In genomic region chr3:58068126-58068809, GRCh38 we compare ENCODE assay signal across 13 cellular contexts.
A peak's percentile ranks its signal among the peaks of the same experiment; 100 is the strongest.
DNase-seq lines count a peak whose midpoint lies in the region; ATAC-seq, FAIRE-seq and TF ChIP-seq lines count a peak whose summit lies in the region.
"Had no signal": no experiment of that assay in that cellular context is flagged by ENCODE, and none has a peak within 500 bp of the region (broad histone marks: within the 10 kb centered on the region; RNA-seq: fewer than 3 reads in every experiment).

No MANE protein-coding gene starts in this region.

- CTCF ChIA-PET in AG04450 (lab: Charles Lee), result no interaction called here
- CTCF ChIA-PET in Panc1 (lab: Charles Lee), result no interaction called here

- H3K79me2 ChIP-seq in osteoblast (ENCODE audit: insufficient read depth, low read length), result peaks cover 65% of the 10 kb centered on the region

- H3K4me1 ChIP-seq in Panc1 (ENCODE audit: control insufficient read depth, insufficient read depth, low read length) (peaks cover 70% of the 10 kb centered on the region), osteoblast (ENCODE audit: insufficient read depth, low read length) (peaks cover 56% of the 10 kb centered on the region), gastrocnemius medialis (no peaks in the 10 kb centered on the region)

- DNase-seq in AG04450 (ENCODE audit: low read depth, low spot score) (no peak), Panc1 (ENCODE audit: low read depth, low spot score) (no peak), erythroblast (lab: John Stamatoyannopoulos, UW) (peak; percentile 66 to 89), osteoblast (ENCODE audit: insufficient read length, low spot score, missing footprints) (peak; percentile 37), gastrocnemius medialis (no peak), frontal cortex (ENCODE audit: low spot score in 2 of 2) (no peak), T-helper 1 cell (no peak), iPS-NIHi7 (ENCODE audit: extremely low spot score) (no peak)
- DNase-seq: activated CD8-positive, alpha-beta memory T cell treated with anti-CD3 and anti-CD28 coated beads, Interleukin-2, amount 50 U/mL, for 4 hours; activated naive CD8-positive, alpha-beta T cell treated with anti-CD3 and anti-CD28 coated beads, Interleukin-2, amount 50 U/mL, for 24 hours; DMS153; NCI-H345 had no signal

- TF ChIP-seq POLR2A in erythroblast (IDR thresholded peaks at IDR 0.05; ENCODE audit: low read length), result no peak
- no peak for TF ChIP-seq POLR2A in gastrocnemius medialis (IDR thresholded peaks at IDR 0.05)

- peaks cover 12% of the 10 kb centered on the region for H4K20me1 ChIP-seq in osteoblast (ENCODE audit: insufficient read depth, low read length)

- BruUV-seq in Panc1 (replicated peaks; lab: Mats Ljungman, UMichigan), result no TSS peak

- H3K9me3 ChIP-seq in AG04450 (ENCODE audit: control insufficient read depth, insufficient read depth, low read length), result no peaks in the 10 kb centered on the region
- no peaks in the 10 kb centered on the region for H3K9me3 ChIP-seq in Panc1 (ENCODE audit: control insufficient read depth, insufficient read depth, low read depth, low read length)
- H3K9me3 ChIP-seq in osteoblast (ENCODE audit: low read depth, low read length), result no peaks in the 10 kb centered on the region
- H3K9me3 ChIP-seq in gastrocnemius medialis, result no peaks in the 10 kb centered on the region

- no peak for ATAC-seq in Panc1
- ATAC-seq in gastrocnemius medialis, result no peak
- ATAC-seq: activated naive CD8-positive, alpha-beta T cell treated with anti-CD3 and anti-CD28 coated beads, Interleukin-2, amount 50 U/mL, for 24 hours had no signal

- intact Hi-C loops in Panc1 (cut with micrococcal nuclease; ENCODE audit: unreplicated experiment) (no loop called here), gastrocnemius medialis (cut with DNase I; ENCODE audit: low total_unique reads) (no loop called here)

- H3K27me3 ChIP-seq in AG04450 (ENCODE audit: control insufficient read depth, insufficient read depth, low read length) (no peaks in the 10 kb centered on the region), Panc1 (ENCODE audit: control insufficient read depth, insufficient read depth, low read length) (no peaks in the 10 kb centered on the region), osteoblast (ENCODE audit: insufficient read depth, low read length) (no peaks in the 10 kb centered on the region), gastrocnemius medialis (no peaks in the 10 kb centered on the region)

- no peak for TF ChIP-seq CTCF in AG04450 (IDR thresholded peaks at IDR 0.05; ENCODE audit: low read depth, low read length)
- no peak for TF ChIP-seq CTCF in Panc1 (IDR thresholded peaks at IDR 0.05)
- TF ChIP-seq CTCF in osteoblast (IDR thresholded peaks at IDR 0.05; ENCODE audit: extremely low read depth, low read depth, low read length), result no peak
- TF ChIP-seq CTCF in gastrocnemius medialis (IDR thresholded peaks at IDR 0.05 in 4 of 5, conservative IDR thresholded peaks at IDR 0.05 in 1 of 5), result no peak

- no peak for FAIRE-seq in frontal cortex (lab: Jason Lieb, UNC)
- FAIRE-seq: islet of Langerhans had no signal

- in situ Hi-C loops in Panc1 (cut with HindIII; ENCODE audit: low pct_unique_long_range_greater_than_20kb, low sequenced_read_pairs), result no loop called here
- in situ Hi-C loops in gastrocnemius medialis (cut with MboI; ENCODE audit: low sequenced_read_pairs in 4 of 4), result no loop called here

- no peak overlapping the region for H3K4me2 ChIP-seq in osteoblast (ENCODE audit: insufficient read depth, low read length)

- no peak overlapping the region for H2AFZ ChIP-seq in osteoblast (ENCODE audit: low read length)

- H3K36me3 ChIP-seq in Panc1 (ENCODE audit: control insufficient read depth, insufficient read depth, low read length) (no peaks in the 10 kb centered on the region), osteoblast (ENCODE audit: insufficient read depth, low read length) (no peaks in the 10 kb centered on the region), gastrocnemius medialis (no peaks in the 10 kb centered on the region)

- H3K4me3 ChIP-seq in AG04450 (ENCODE audit: low read depth, low read length), result no peak overlapping the region
- H3K4me3 ChIP-seq in Panc1 (ENCODE audit: low read depth in 2 of 2, low read length in 2 of 2), result no peak overlapping the region
- H3K4me3 ChIP-seq in osteoblast (ENCODE audit: insufficient read depth, low read length), result no peak overlapping the region
- no peak overlapping the region for H3K4me3 ChIP-seq in gastrocnemius medialis

- H3K27ac ChIP-seq in AG04450 (ENCODE audit: low read depth, low read length) (peak overlapping the region; percentile 11), Panc1 (ENCODE audit: low read length) (peak overlapping the region; percentile 14), osteoblast (ENCODE audit: low read depth, low read length) (no peak overlapping the region), gastrocnemius medialis (no peak overlapping the region)

- POLR2A ChIA-PET in AG04450 (lab: Yijun Ruan, JAX) (no interaction called here), Panc1 (lab: Charles Lee) (no interaction called here)

Comparison
In these comparisons a context has a peak if more than half of its experiments do, and no peak if none do; other contexts are left out.
1. DNase-seq: peak in erythroblast (2 of 2) and osteoblast (single experiment); none in AG04450 (single experiment), Panc1 (single experiment), gastrocnemius medialis (0 of 2), frontal cortex (0 of 2), T-helper 1 cell (0 of 5) and iPS-NIHi7 (single experiment).
2. H3K27ac ChIP-seq: peak in AG04450 (single experiment) and Panc1 (single experiment); none in osteoblast (single experiment) and gastrocnemius medialis (0 of 4).